Comparison of ENCODE assay signal across 8 cellular contexts in genomic region chr20:33993800-33994623, GRCh38. TPM values are rescaled to one million over a fixed set of nuclear protein-coding genes. Genes with fewer than 3 reads are reported as not detected.
DNase-seq lines count a peak whose midpoint lies in the region; ATAC-seq and TF ChIP-seq lines count a peak whose summit lies in the region.

Gene RALY (plus strand): TSS chr20:33993911. CDS start chr20:34072075, 78,164 bp downstream.

- H3K4me3 ChIP-seq in DND-41 (ENCODE audit: low read depth in 1 of 2, low read length in 2 of 2) = peak within 1 kb of the TSS; percentile 55 to 73
- peak within 1 kb of the TSS; percentile 14 for H3K4me3 ChIP-seq in KMS-11 (IDR thresholded peaks at IDR 0.05; ENCODE audit: insufficient read depth, low read depth, low read length)
- peak within 1 kb of the TSS; percentile 85 for H3K4me3 ChIP-seq in RWPE2 (ENCODE audit: severe bottlenecking)
- H3K4me3 ChIP-seq in fibroblast of villous mesenchyme (ENCODE audit: low read depth, low read length) = peak within 1 kb of the TSS; percentile 91
- H3K4me3 ChIP-seq in neural progenitor cell = peak within 1 kb of the TSS; percentile 97

- peak within 1 kb of the TSS; percentile 88 for H3K27ac Mint-ChIP-seq in neural progenitor cell

- H3K27me3 ChIP-seq in DND-41 (ENCODE audit: insufficient read depth, low read length, poor library complexity) (no peaks in the 10 kb centered on the region), KMS-11 (ENCODE audit: insufficient read depth, low read depth) (no peaks in the 10 kb centered on the region), RWPE2 (ENCODE audit: insufficient read depth, poor library complexity, severe bottlenecking) (no peaks in the 10 kb centered on the region), neural progenitor cell (no peaks in the 10 kb centered on the region)

- H3K79me2 ChIP-seq in DND-41 (ENCODE audit: insufficient read depth, low read length) (peaks cover 67% of the 10 kb centered on the region), KMS-11 (ENCODE audit: insufficient read depth, low read depth) (peaks cover 71% of the 10 kb centered on the region), neural progenitor cell (ENCODE audit: low read depth) (peaks cover 67% of the 10 kb centered on the region)

- ATAC-seq in DND-41 (ENCODE audit: insufficient read depth, low read depth) (peak; percentile 56), GM21737 (IDR thresholded peaks at IDR 0.05; ENCODE audit: unreplicated experiment) (peak; percentile 42), RWPE2 (ENCODE audit: low read depth) (peak; percentile 50)

- H3K27ac ChIP-seq in DND-41 (ENCODE audit: low read length) = peak within 1 kb of the TSS; percentile 91
- H3K27ac ChIP-seq in KMS-11 = peak within 1 kb of the TSS; percentile 92
- peak within 1 kb of the TSS; percentile 83 for H3K27ac ChIP-seq in RWPE2 (ENCODE audit: poor library complexity, severe bottlenecking)
- peak within 1 kb of the TSS; percentile 100 for H3K27ac ChIP-seq in neural progenitor cell

- peaks cover 45% of the 10 kb centered on the region for H4K20me1 ChIP-seq in DND-41 (ENCODE audit: insufficient read depth, low read length)
- peaks cover 40% of the 10 kb centered on the region for H4K20me1 ChIP-seq in KMS-11 (ENCODE audit: insufficient read depth)
- peaks cover 45% of the 10 kb centered on the region for H4K20me1 ChIP-seq in neural progenitor cell (ENCODE audit: low read depth)

- H3K36me3 ChIP-seq in DND-41 (ENCODE audit: insufficient read depth, low read length) (no peaks in the 10 kb centered on the region; the same call in none of the 2 replicates), KMS-11 (ENCODE audit: insufficient read depth) (0 out of 2 replicates have a peak, but pooled peaks cover 3% of the 10 kb centered on the region), RWPE2 (ENCODE audit: low read depth) (peaks cover 5% of the 10 kb centered on the region; the same call in 1 of the 2 replicates), neural progenitor cell (no peaks in the 10 kb centered on the region)

- H3K4me1 ChIP-seq in DND-41 (ENCODE audit: insufficient read depth, low read length) (peaks cover 60% of the 10 kb centered on the region), KMS-11 (ENCODE audit: low read depth, poor library complexity, severe bottlenecking) (peaks cover 54% of the 10 kb centered on the region), RWPE2 (ENCODE audit: insufficient read depth, poor library complexity, severe bottlenecking) (peaks cover 15% of the 10 kb centered on the region), neural progenitor cell (peaks cover 29% of the 10 kb centered on the region)

- peaks cover 6% of the 10 kb centered on the region for H3K27me3 Mint-ChIP-seq in neural progenitor cell (ENCODE audit: insufficient read depth, low read depth)

- TF ChIP-seq CTCF in DND-41 (IDR thresholded peaks at IDR 0.05; ENCODE audit: borderline replicate concordance, extremely low read depth, low read length, poor library complexity, severe bottlenecking) = no peak
- TF ChIP-seq CTCF in KMS-11 (conservative IDR thresholded peaks at IDR 0.05; ENCODE audit: low read depth, low read length) = no peak
- no peak for TF ChIP-seq CTCF in RWPE2 (IDR thresholded peaks at IDR 0.05; ENCODE audit: poor library complexity, severe bottlenecking)
- no peak for TF ChIP-seq CTCF in fibroblast of villous mesenchyme (IDR thresholded peaks at IDR 0.05; ENCODE audit: insufficient read depth, low read depth, low read length)
- no peak for TF ChIP-seq CTCF in neural progenitor cell (IDR thresholded peaks at IDR 0.05)

- peaks cover 12% of the 10 kb centered on the region for H3K36me3 Mint-ChIP-seq in neural progenitor cell

- DNase-seq in DND-41 (peak; percentile 90), RWPE2 (ENCODE audit: low spot score) (peak; percentile 95), fibroblast of villous mesenchyme (ENCODE audit: low read depth) (peak; percentile 84), neural progenitor cell (ENCODE audit: low spot score) (peak; percentile 94), stromal cell of bone marrow (ENCODE audit: low read depth) (peak; percentile 69)
- peak; percentile 76 for DNase-seq in activated effector memory CD4-positive, alpha-beta T cell treated with Interleukin-2 at 50 U/mL for 16 hours

- H3K4me3 Mint-ChIP-seq in neural progenitor cell = peak within 1 kb of the TSS; percentile 97

- H2AFZ ChIP-seq in DND-41 (ENCODE audit: low read depth, low read length) = peak within 1 kb of the TSS; percentile 77
- peak within 1 kb of the TSS; percentile 72 for H2AFZ ChIP-seq in KMS-11 (ENCODE audit: low read depth)
- peak within 1 kb of the TSS; percentile 77 for H2AFZ ChIP-seq in neural progenitor cell (replicated peaks)

- peaks cover 36% of the 10 kb centered on the region for H3K4me1 Mint-ChIP-seq in neural progenitor cell

- H3K9me3 Mint-ChIP-seq in neural progenitor cell = no peaks in the 10 kb centered on the region

- peaks cover 14% of the 10 kb centered on the region for H3F3A ChIP-seq in neural progenitor cell (ENCODE audit: low read depth)

- H3K9me3 ChIP-seq in DND-41 (ENCODE audit: insufficient read depth, low read length, severe bottlenecking) (no peaks in the 10 kb centered on the region), RWPE2 (ENCODE audit: severe bottlenecking) (no peaks in the 10 kb centered on the region), neural progenitor cell (ENCODE audit: low read depth) (no peaks in the 10 kb centered on the region)

- peak within 1 kb of the TSS; percentile 74 for H3K9ac ChIP-seq in DND-41 (ENCODE audit: low read depth, low read length)
- peak within 1 kb of the TSS; percentile 90 for H3K9ac ChIP-seq in KMS-11
- peak within 1 kb of the TSS; percentile 96 for H3K9ac ChIP-seq in neural progenitor cell

- H3K4me2 ChIP-seq in DND-41 (ENCODE audit: insufficient read depth, low read length) = peak within 1 kb of the TSS; percentile 85
- peak within 1 kb of the TSS; percentile 66 for H3K4me2 ChIP-seq in KMS-11
- peak within 1 kb of the TSS; percentile 89 for H3K4me2 ChIP-seq in neural progenitor cell

RNA-seq across cellular contexts. Expression of gene RALY, which starts in this region (rescaled TPM):
- total RNA-seq in fibroblast of villous mesenchyme = 42.3 and 50.6 TPM in 2 replicates
- total RNA-seq in neural progenitor cell (ENCODE audit: low replicate concordance) = 102 and 178 TPM in 2 replicates

Comparison
In these comparisons a context has a peak if more than half of its experiments do, and no peak if none do; other contexts are left out.
1. Peak in every context shown above with its lines: DNase-seq, ATAC-seq, H3K4me3 ChIP-seq and H3K27ac ChIP-seq.
2. H3K4me3 ChIP-seq: peak in every context shown above with its lines; median percentile 97 in neural progenitor cell; 91 in fibroblast of villous mesenchyme; 85 in RWPE2; 64 in DND-41; 14 in KMS-11.